Comparison of ENCODE assay signal across 20 cellular contexts in genomic region chr12:15719230-15719629, GRCh38.
DNase-seq lines count a peak whose midpoint lies in the region; ATAC-seq and TF ChIP-seq lines count a peak whose summit lies in the region.
"Had no signal": no experiment of that assay in that cellular context is flagged by ENCODE, and none has a peak within 500 bp of the region (broad histone marks: within the 10 kb centered on the region; RNA-seq: fewer than 3 reads in every experiment).

No MANE protein-coding gene starts in this region.

- TF ChIP-seq CTCF in fibroblast of mammary gland (conservative IDR thresholded peaks at IDR 0.05; ENCODE audit: control insufficient read depth, insufficient read depth, low read depth, low read length) = no peak
- TF ChIP-seq CTCF in uterus (IDR thresholded peaks at IDR 0.05) = no peak

- H3K4me3 ChIP-seq in right cardiac atrium (ENCODE audit: low read length) (no peak overlapping the region), fibroblast of mammary gland (ENCODE audit: control insufficient read depth, low read depth, low read length) (no peak overlapping the region), uterus (no peak overlapping the region)
- H3K4me3 ChIP-seq: GM23338, right lobe of liver had no signal

- no peak overlapping the region for H3K27ac ChIP-seq in right cardiac atrium (ENCODE audit: low read length)
- H3K27ac ChIP-seq in uterus = peak overlapping the region; percentile 59 to 65
- H3K27ac ChIP-seq: right lobe of liver had no signal

- H3K36me3 ChIP-seq in uterus = no peaks in the 10 kb centered on the region
- H3K36me3 ChIP-seq: right lobe of liver, thoracic aorta had no signal

- intact Hi-C loops in right cardiac atrium (cut with DNase I) = no loop called here
- intact Hi-C loops in Right ventricle myocardium superior (cut with DNase I) = no loop called here
- intact Hi-C loops in uterus (cut with DNase I; ENCODE audit: low total_unique reads) = no loop called here

- no peak for DNase-seq in right cardiac atrium
- DNase-seq in Right ventricle myocardium superior = no peak
- peak; percentile 82 for DNase-seq in NCI-H69 (lab: John Stamatoyannopoulos, UW)
- DNase-seq in fibroblast of mammary gland (ENCODE audit: low read depth) = peak; percentile 42
- DNase-seq in uterus = no peak
- no peak for DNase-seq in NCI-H2227 treated with DMSO at 0.1 percent for 48 hours (lab: John Stamatoyannopoulos, UW)
- no peak for DNase-seq in effector CD4-positive, alpha-beta T cell
- no peak for DNase-seq in inferior parietal cortex (ENCODE audit: extremely low spot score)
- DNase-seq: ACHN; activated naive CD8-positive, alpha-beta T cell treated with anti-CD3 and anti-CD28 coated beads, Interleukin-2, amount 50 U/mL, for 24 hours; activated T-cell treated with anti-CD3 and anti-CD28 coated beads, Interleukin-2, amount 50 U/mL, for 24 hours; glutamatergic neuron; immature natural killer cell; mesendoderm; NCI-H2029 treated with DMSO at 0.1 percent for 48 hours; right lobe of liver; SHP77 treated with DMSO at 0.1 percent for 48 hours; stimulated activated CD4-positive, alpha-beta T cell treated with anti-CD3 and anti-CD28 coated beads, Interleukin-4, amount 100 ng/mL, for 1 hour had no signal

- TF ChIP-seq POLR2A in uterus (IDR thresholded peaks at IDR 0.05) = no peak

- H3K27me3 ChIP-seq in right cardiac atrium (ENCODE audit: control insufficient read depth, insufficient read depth) = no peaks in the 10 kb centered on the region
- no peaks in the 10 kb centered on the region for H3K27me3 ChIP-seq in uterus
- H3K27me3 ChIP-seq: right lobe of liver had no signal

- whole genome bisulfite sequencing in right cardiac atrium = 38% methylated on average over 2 of the region's 2 CpGs

- H3K9me3 ChIP-seq in right cardiac atrium (ENCODE audit: control insufficient read depth, low read length) (no peaks in the 10 kb centered on the region), uterus (no peaks in the 10 kb centered on the region)
- H3K9me3 ChIP-seq: right lobe of liver, thoracic aorta had no signal

- H3K4me1 ChIP-seq in right cardiac atrium (ENCODE audit: control insufficient read depth, insufficient read depth, low read length) (peaks cover 5% of the 10 kb centered on the region), uterus (peaks cover 0 to 9% of the 10 kb centered on the region in 2 donors)

- ATAC-seq in right cardiac atrium (peak; percentile 18 to 23), Right ventricle myocardium superior (ENCODE audit: poor library complexity) (no peak)
- ATAC-seq: activated naive CD8-positive, alpha-beta T cell treated with anti-CD3 and anti-CD28 coated beads, Interleukin-2, amount 50 U/mL, for 24 hours; GM23338 had no signal

Comparison
In these comparisons a context has a peak if more than half of its experiments do, and no peak if none do; other contexts are left out.
1. DNase-seq: peak in NCI-H69 (single experiment) and fibroblast of mammary gland (single experiment); none in right cardiac atrium (0 of 3), Right ventricle myocardium superior (single experiment), uterus (0 of 2), NCI-H2227 treated with DMSO at 0.1 percent for 48 hours (single experiment), effector CD4-positive, alpha-beta T cell (single experiment) and inferior parietal cortex (single experiment).